ENCODE assay signal across 9 cellular contexts in the genomic region with DNA sequence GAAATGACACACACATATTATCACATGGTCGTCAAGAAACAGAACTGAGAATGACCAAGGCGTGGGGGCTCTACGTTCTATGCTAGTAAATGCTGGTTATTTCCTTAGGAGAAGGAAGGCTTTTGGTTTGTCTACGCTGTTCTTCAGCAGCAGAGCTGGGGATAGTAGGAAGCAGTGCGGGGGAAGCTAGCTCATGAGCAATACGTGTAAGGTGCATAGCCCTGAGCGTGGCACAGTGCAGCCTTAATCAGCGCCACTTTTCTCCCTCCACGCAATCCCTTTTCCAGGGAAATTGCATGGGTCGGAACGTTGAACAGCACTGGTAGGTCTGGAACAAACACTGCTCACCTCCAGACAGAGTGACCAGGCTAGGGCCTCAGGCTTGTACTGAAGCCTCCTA.
DNase-seq lines count a peak whose midpoint lies in the region; ATAC-seq and TF ChIP-seq lines count a peak whose summit lies in the region.
"Had no signal": no experiment of that assay in that cellular context is flagged by ENCODE, and none has a peak within 500 bp of the region (broad histone marks: within the 10 kb centered on the region; RNA-seq: fewer than 3 reads in every experiment).

No MANE protein-coding gene starts in this region.

- no peak overlapping the region for H3K27ac Mint-ChIP-seq in activated naive CD8-positive, alpha-beta T cell treated with anti-CD3 and anti-CD28 coated beads for 36 hours

- H3K27ac ChIP-seq in lung (ENCODE audit: low read depth in 1 of 2, low read length in 1 of 2) (peak overlapping the region; percentile 35 to 48), upper lobe of right lung (no peak overlapping the region)

- H3K9me3 ChIP-seq in lung (ENCODE audit: control insufficient read depth in 2 of 2, insufficient read depth in 1 of 2, low read length in 1 of 2) (no peaks in the 10 kb centered on the region), upper lobe of right lung (no peaks in the 10 kb centered on the region)

- TF ChIP-seq CTCF in lung (IDR thresholded peaks at IDR 0.05; ENCODE audit: control extremely low read depth, extremely low read depth) (no peak), upper lobe of right lung (IDR thresholded peaks at IDR 0.05) (no peak)

- H3K4me1 ChIP-seq in lung (ENCODE audit: control insufficient read depth in 2 of 2, insufficient read depth in 2 of 2, low read length in 2 of 2): peaks cover 5 to 6% of the 10 kb centered on the region in 2 donors
- H3K4me1 ChIP-seq in upper lobe of right lung: peaks cover 11% of the 10 kb centered on the region

- peaks cover 14% of the 10 kb centered on the region for H3K4me1 Mint-ChIP-seq in activated naive CD8-positive, alpha-beta T cell treated with anti-CD3 and anti-CD28 coated beads for 36 hours

- no peaks in the 10 kb centered on the region for H3K27me3 ChIP-seq in lung (ENCODE audit: control insufficient read depth, insufficient read depth)
- no peaks in the 10 kb centered on the region for H3K27me3 ChIP-seq in upper lobe of right lung

- peaks cover 6% of the 10 kb centered on the region for H3K27me3 Mint-ChIP-seq in activated naive CD8-positive, alpha-beta T cell treated with anti-CD3 and anti-CD28 coated beads for 36 hours

- H3K9me3 Mint-ChIP-seq in activated naive CD8-positive, alpha-beta T cell treated with anti-CD3 and anti-CD28 coated beads for 36 hours: no peaks in the 10 kb centered on the region

- peak; percentile 48 for DNase-seq in Right ventricle myocardium inferior (ENCODE audit: missing footprints)
- DNase-seq in Right ventricle myocardium superior: no peak
- DNase-seq in activated naive CD8-positive, alpha-beta T cell treated with anti-CD3 and anti-CD28 coated beads for 36 hours: no peak
- DNase-seq in lung (ENCODE audit: low spot score): no peak
- DNase-seq in upper lobe of right lung: no peak
- DNase-seq in AG08396 (ENCODE audit: low spot score): no peak
- no peak for DNase-seq in SW 1271 (lab: John Stamatoyannopoulos, UW)
- DNase-seq: cortex of kidney had no signal

- no peaks in the 10 kb centered on the region for H3K36me3 Mint-ChIP-seq in activated naive CD8-positive, alpha-beta T cell treated with anti-CD3 and anti-CD28 coated beads for 36 hours

- H3K4me3 Mint-ChIP-seq in activated naive CD8-positive, alpha-beta T cell treated with anti-CD3 and anti-CD28 coated beads for 36 hours: peak overlapping the region; percentile 75

- intact Hi-C loops in Right ventricle myocardium inferior (cut with DNase I): loop anchor here (1.0 to 5.0 kb wide), 4 partner anchors 201 to 365 kb away; partner anchors contain the start of gene MSH6
- intact Hi-C loops in Right ventricle myocardium superior (cut with DNase I): loop anchor here (5.0 to 10.0 kb wide), 4 partner anchors 201 to 671 kb away; partner anchors contain the start of genes FBXO11 and MSH6
- intact Hi-C loops in upper lobe of right lung (cut with DNase I): loop anchor here (10.0 kb wide), 1 partner anchor 251 kb away; no protein-coding TSS in a partner anchor

- WGBS in lung, 2 donors: 79 to 84% methylated on average over 11 of the region's 11 CpGs

- H3K4me3 ChIP-seq in lung: no peak overlapping the region
- no peak overlapping the region for H3K4me3 ChIP-seq in upper lobe of right lung

- ATAC-seq in Right ventricle myocardium inferior (peak; percentile 9), Right ventricle myocardium superior (ENCODE audit: poor library complexity) (no peak), lung (ENCODE audit: insufficient read depth, low FRiP score) (no peak), upper lobe of right lung (peak; percentile 2), GM21390 (IDR thresholded peaks at IDR 0.05; ENCODE audit: unreplicated experiment) (no peak)

- H3K36me3 ChIP-seq in lung (ENCODE audit: control insufficient read depth in 2 of 2, insufficient read depth in 2 of 2, low read length in 2 of 2) (no peaks in the 10 kb centered on the region), upper lobe of right lung (no peaks in the 10 kb centered on the region)

Comparison
In these comparisons a context has a peak if more than half of its experiments do, and no peak if none do; other contexts are left out.
1. ATAC-seq: peak in Right ventricle myocardium inferior (single experiment) and upper lobe of right lung (single experiment); none in Right ventricle myocardium superior (single experiment), lung (single experiment) and GM21390 (single experiment).